ENCODE assay signal across 24 cellular contexts in the genomic region with DNA sequence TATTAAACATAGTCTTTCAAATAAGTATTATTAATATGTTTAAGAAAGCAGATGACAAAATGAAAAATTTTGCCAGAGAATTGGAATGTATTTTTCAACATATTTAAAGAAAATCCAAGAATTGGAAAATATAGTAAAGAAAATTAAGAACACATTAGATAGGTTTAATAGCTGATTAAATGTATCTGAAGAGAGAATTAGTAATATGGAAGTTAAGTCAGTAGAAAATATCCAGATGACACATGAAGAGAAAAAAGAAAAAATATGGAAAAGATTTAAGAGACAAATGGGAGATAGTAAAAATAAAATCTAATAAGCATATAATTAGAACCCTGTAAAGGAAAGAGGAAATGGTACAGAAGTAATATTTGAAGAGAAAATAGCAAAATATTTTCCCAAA. TPM values are rescaled to one million over a fixed set of nuclear protein-coding genes. Genes with fewer than 3 reads are reported as not detected.
A peak's percentile ranks its signal among the peaks of the same experiment; 100 is the strongest.
DNase-seq lines count a peak whose midpoint lies in the region; ATAC-seq, FAIRE-seq and TF ChIP-seq lines count a peak whose summit lies in the region.
"Had no signal": no experiment of that assay in that cellular context is flagged by ENCODE, and none has a peak within 500 bp of the region (broad histone marks: within the 10 kb centered on the region; RNA-seq: fewer than 3 reads in every experiment).

No MANE protein-coding gene starts in this region.

- POLR2A ChIA-PET in HEK293 (lab: Yijun Ruan, JAX) (no interaction called here), K562 (lab: Yijun Ruan, JAX) (interaction anchor here (0.7 kb wide), 1 partner anchor 524 kb away, joined by 4 read pairs; no protein-coding TSS in a partner anchor)

- H3K4me3 ChIP-seq in HEK293 (ENCODE audit: low read depth, low read length) (no peak overlapping the region), K562 (no peak overlapping the region)
- H3K4me3 ChIP-seq: A549; BLaER1 treated with 17β-estradiol and CSF1 and Interleukin-3, amounts not matched to agents 10 nM and 100 nM; GM12878 had no signal

- H3K36me3 Mint-ChIP-seq in activated T-helper 17 cell treated with anti-CD3 and anti-CD28 coated beads, Interleukin-2, amount 50 U/mL, for 72 hours (ENCODE audit: low read depth): no peaks in the 10 kb centered on the region
- H3K36me3 Mint-ChIP-seq: CD8-positive, alpha-beta T cell had no signal

- peaks cover 8% of the 10 kb centered on the region for H3K27me3 Mint-ChIP-seq in activated T-helper 17 cell treated with anti-CD3 and anti-CD28 coated beads, Interleukin-2, amount 50 U/mL, for 72 hours

- H3K4me1 ChIP-seq in HEK293 (ENCODE audit: control insufficient read depth, insufficient read depth, low read length): no peaks in the 10 kb centered on the region
- H3K4me1 ChIP-seq in K562 (replicated peaks in 1 of 2; ENCODE audit: control insufficient read depth in 2 of 2, insufficient read depth in 2 of 2, low read length in 2 of 2): no peaks in the 10 kb centered on the region
- H3K4me1 ChIP-seq: A549; BLaER1 treated with 17β-estradiol and CSF1 and Interleukin-3, amounts not matched to agents 10 nM and 100 nM; Caco-2 had no signal

- H4K20me1 ChIP-seq in K562 (replicated peaks; ENCODE audit: control insufficient read depth, insufficient read depth, low read length): no peaks in the 10 kb centered on the region
- H4K20me1 ChIP-seq: BLaER1 treated with 17β-estradiol and CSF1 and Interleukin-3, amounts not matched to agents 10 nM and 100 nM had no signal

- BruUV-seq in K562 (replicated peaks; lab: Mats Ljungman, UMichigan): no TSS peak

- no peak for ATAC-seq in K562
- no peak for ATAC-seq in activated T-helper 17 cell treated with anti-CD3 and anti-CD28 coated beads, Interleukin-2, amount 50 U/mL, for 72 hours (replicated peaks)
- ATAC-seq in HG03135 (IDR thresholded peaks at IDR 0.05; ENCODE audit: unreplicated experiment): no peak
- ATAC-seq: A549; CD8-positive, alpha-beta T cell; GM12878 had no signal

- FAIRE-seq in A204.1 (lab: Jason Lieb, UNC) (peak; percentile 51), G401.6 (lab: Jason Lieb, UNC) (peak; percentile 31), K562 (lab: Jason Lieb, UNC) (no peak)
- FAIRE-seq: A549, D721Med, GM12878, GM12892, GM18507 had no signal

- intact Hi-C loops in K562 (cut with micrococcal nuclease): no loop called here

- H3K79me2 ChIP-seq in K562 (ENCODE audit: control insufficient read depth, insufficient read depth, low read length): no peaks in the 10 kb centered on the region

- H3K36me3 ChIP-seq in HEK293 (ENCODE audit: control insufficient read depth in 2 of 2, insufficient read depth in 1 of 2, low read length in 2 of 2) (no peaks in the 10 kb centered on the region), K562 (ENCODE audit: control insufficient read depth, insufficient read depth, low read length) (no peaks in the 10 kb centered on the region)
- H3K36me3 ChIP-seq: BLaER1 treated with 17β-estradiol and CSF1 and Interleukin-3, amounts not matched to agents 10 nM and 100 nM had no signal

- no peak for DNase-seq in K562 (ENCODE audit: extremely low read depth in 1 of 4, low spot score in 3 of 4)
- no peak for DNase-seq in NOMO-1 (lab: John Stamatoyannopoulos, UW; ENCODE audit: unreplicated experiment in 2 of 2)
- DNase-seq in DMS114 treated with DMSO at 0.1 percent for 48 hours (lab: John Stamatoyannopoulos, UW; ENCODE audit: unreplicated experiment): no peak
- DNase-seq: 8988T; AML-193; Caco-2; Calu3; CD4-positive, alpha-beta T cell; CD8-positive, alpha-beta T cell; DMS79 treated with DMSO at 0.1 percent for 48 hours; GDM1 had no signal

- peaks cover 4% of the 10 kb centered on the region for H3K4me1 Mint-ChIP-seq in activated T-helper 17 cell treated with anti-CD3 and anti-CD28 coated beads, Interleukin-2, amount 50 U/mL, for 72 hours
- H3K4me1 Mint-ChIP-seq: B cell had no signal

- TF ChIP-seq CTCF in HEK293 (tag by site-specific recombination; IDR thresholded peaks at IDR 0.05) (no peak), K562 (IDR thresholded peaks at IDR 0.05 in 2 of 3, conservative IDR thresholded peaks at IDR 0.05 in 1 of 3; ENCODE audit: insufficient read depth in 2 of 3, low read depth in 1 of 3, low read length in 3 of 3) (no peak)

- no peak overlapping the region for H3K4me2 ChIP-seq in K562 (ENCODE audit: insufficient read depth, low read length)
- H3K4me2 ChIP-seq: A549; BLaER1 treated with 17β-estradiol and CSF1 and Interleukin-3, amounts not matched to agents 10 nM and 100 nM had no signal

- H3K9me1 ChIP-seq in K562 (ENCODE audit: control insufficient read depth, insufficient read depth, low read length): no peaks in the 10 kb centered on the region

- CTCF ChIA-PET in HEK293 (lab: Yijun Ruan, JAX): no interaction called here
- CTCF ChIA-PET in K562 (lab: Yijun Ruan, JAX; ENCODE audit: low intra/inter-chr PET ratio): no interaction called here

- H3K27ac ChIP-seq in HEK293 (ENCODE audit: extremely low read depth, low read depth, low read length): no peak overlapping the region
- H3K27ac ChIP-seq in K562 (ENCODE audit: extremely low read depth, low read depth, low read length): no peak overlapping the region
- H3K27ac ChIP-seq: A549; BLaER1 treated with 17β-estradiol and CSF1 and Interleukin-3, amounts not matched to agents 10 nM and 100 nM; C4-2B had no signal

- no peak overlapping the region for H2AFZ ChIP-seq in K562 (ENCODE audit: low read depth, low read length)

- no peak for TF ChIP-seq RAD21 in K562 (CRISPR knock-in tag; conservative IDR thresholded peaks at IDR 0.05 in 1 of 2, IDR thresholded peaks at IDR 0.05 in 1 of 2)

- H3K9ac ChIP-seq in K562 (ENCODE audit: insufficient read depth in 1 of 2, low read depth in 2 of 2, low read length in 2 of 2): no peak overlapping the region
- H3K9ac ChIP-seq: BLaER1 treated with 17β-estradiol and CSF1 and Interleukin-3, amounts not matched to agents 10 nM and 100 nM had no signal

- no peak overlapping the region for H3K27ac Mint-ChIP-seq in activated T-helper 17 cell treated with anti-CD3 and anti-CD28 coated beads, Interleukin-2, amount 50 U/mL, for 72 hours
- H3K27ac Mint-ChIP-seq: B cell; CD4-positive, alpha-beta T cell; CD8-positive, alpha-beta T cell had no signal

- no peak for TF ChIP-seq POLR2A in K562 (conservative IDR thresholded peaks at IDR 0.05)

- in situ Hi-C loops in K562 (cut with MboI): no loop called here

- peaks cover 3 to 9% of the 10 kb centered on the region in 2 experiments; a peak in 4 of 5 replicates for H3K27me3 ChIP-seq in K562 (ENCODE audit: control insufficient read depth in 2 of 2, insufficient read depth in 2 of 2, low read length in 2 of 2)
- H3K27me3 ChIP-seq: BLaER1 treated with 17β-estradiol and CSF1 and Interleukin-3, amounts not matched to agents 10 nM and 100 nM had no signal

- no peak overlapping the region for H3K4me3 Mint-ChIP-seq in activated T-helper 17 cell treated with anti-CD3 and anti-CD28 coated beads, Interleukin-2, amount 50 U/mL, for 72 hours
- H3K4me3 Mint-ChIP-seq: B cell; CD4-positive, alpha-beta T cell; CD8-positive, alpha-beta T cell had no signal

- H3K9me3 Mint-ChIP-seq in activated T-helper 17 cell treated with anti-CD3 and anti-CD28 coated beads, Interleukin-2, amount 50 U/mL, for 72 hours: no peaks in the 10 kb centered on the region
- H3K9me3 Mint-ChIP-seq: CD4-positive, alpha-beta T cell had no signal

- H3K9me3 ChIP-seq in HEK293 (ENCODE audit: control insufficient read depth, insufficient read depth, low read depth, low read length): no peaks in the 10 kb centered on the region
- H3K9me3 ChIP-seq in K562 (replicated peaks; ENCODE audit: control insufficient read depth, insufficient read depth, low read depth, low read length): no peaks in the 10 kb centered on the region

- TF ChIP-seq EP300 in K562 (IDR thresholded peaks at IDR 0.05; ENCODE audit: low read length): no peak

TF ChIP-seq in HEK293, 187 proteins besides CTCF, POLR2A, EP300 and RAD21:
- TF ChIP-seq, protein P1, sequence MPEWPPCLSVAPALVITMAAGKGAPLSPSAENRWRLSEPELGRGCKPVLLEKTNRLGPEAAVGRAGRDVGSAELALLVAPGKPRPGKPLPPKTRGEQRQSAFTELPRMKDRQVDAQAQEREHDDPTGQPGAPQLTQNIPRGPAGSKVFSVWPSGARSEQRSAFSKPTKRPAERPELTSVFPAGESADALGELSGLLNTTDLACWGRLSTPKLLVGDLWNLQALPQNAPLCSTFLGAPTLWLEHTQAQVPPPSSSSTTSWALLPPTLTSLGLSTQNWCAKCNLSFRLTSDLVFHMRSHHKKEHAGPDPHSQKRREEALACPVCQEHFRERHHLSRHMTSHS (tag by site-specific recombination; IDR thresholded peaks at IDR 0.05): no peak
- TF ChIP-seq SETDB1 (IDR thresholded peaks at IDR 0.05; ENCODE audit: insufficient read length, low read length): peak; percentile 62

TF ChIP-seq in K562, 482 proteins besides CTCF, POLR2A, EP300 and RAD21 (continues in another document):
- TF ChIP-seq TEAD4 (IDR thresholded peaks at IDR 0.05; ENCODE audit: low read length) (no peak), TEAD4 (CRISPR knock-in tag; IDR thresholded peaks at IDR 0.05; ENCODE audit: borderline replicate concordance) (no peak), ZNF133 (CRISPR knock-in tag; IDR thresholded peaks at IDR 0.05) (no peak), CBFA2T2 (conservative IDR thresholded peaks at IDR 0.05) (no peak)

RNA-seq across cellular contexts. Expression of a gene that starts 18.0 kb away (rescaled TPM):
- 5.8 and 16.8 TPM in 2 replicates for total RNA-seq in K562 (2011; cell fraction: chromatin; rRNA removed; ENCODE audit: low replicate concordance)
- 17.5 and 24.3 TPM in 2 replicates for total RNA-seq in K562 (2011; cell fraction: nucleolus; rRNA removed)
- 15.8 and 20.2 TPM in 2 replicates for total RNA-seq in K562 (2011; cell fraction: nucleoplasm; rRNA removed)
- total RNA-seq in K562 (2014; rRNA removed): 14.1 and 16.0 TPM in 2 replicates
- 4.5 and 5.8 TPM in 2 replicates for total RNA-seq in K562 (2014; rRNA removed; fragmentation: Illumina TruSeq; extraction: Trizol)
- total RNA-seq in K562 (2015; rRNA removed; fragmentation: Illumina TruSeq; extraction: Trizol): 9.8 and 10.8 TPM in 2 replicates
- total RNA-seq in K562 (2021): 13.1 and 13.3 TPM in 2 replicates
- 12.1 and 16.9 TPM in 2 replicates for polyA plus RNA-seq in K562 (2011; rRNA removed)
- 20.8 and 35.7 TPM in 2 replicates for polyA plus RNA-seq in K562 (2011; cell fraction: cytosol; rRNA removed)
- 10.2 and 14.5 TPM in 2 replicates for polyA plus RNA-seq in K562 (2011; cell fraction: nucleus; rRNA removed)
- 12.2 and 18.6 TPM in 2 replicates for polyA plus RNA-seq in K562 (2012)
- polyA plus RNA-seq in K562 (2014; fragmentation: Illumina TruSeq; extraction: Trizol): 10.3 and 13.5 TPM in 2 replicates
- 1 to 10 TPM in 1 of 2 experiments, under 1 TPM in 1; 0.65 to 1.1 TPM for polyA plus RNA-seq in K562 (2014; fragmentation: Nextera tagmentation; extraction: Ambion mirVana)
- polyA plus RNA-seq in K562 (2014; rRNA removed): 11.9 and 13.9 TPM in 2 replicates
- 7.0 and 10.0 TPM in 2 replicates for polyA minus RNA-seq in K562 (2011; rRNA and poly(A)+ RNA removed)
- polyA minus RNA-seq in K562 (2011; cell fraction: cytosol; rRNA and poly(A)+ RNA removed): 9.9 and 10.3 TPM in 2 replicates
- polyA minus RNA-seq in K562 (2011; cell fraction: nucleus; rRNA and poly(A)+ RNA removed): 3.1 and 5.0 TPM in 2 replicates
- total RNA-seq in activated T-helper 17 cell treated with anti-CD3 and anti-CD28 coated beads, Interleukin-2, amount 50 U/mL, for 72 hours: 1 to 10 TPM; 3.7 to 4.5 TPM
